In genomic region chr10:98852686-98853085, GRCh38 we compare ENCODE assay signal across 20 cellular contexts.
DNase-seq lines count a peak whose midpoint lies in the region; ATAC-seq, FAIRE-seq and TF ChIP-seq lines count a peak whose summit lies in the region.
"Had no signal": no experiment of that assay in that cellular context is flagged by ENCODE, and none has a peak within 500 bp of the region (broad histone marks: within the 10 kb centered on the region; RNA-seq: fewer than 3 reads in every experiment).

No MANE protein-coding gene starts in this region.

- H3K4me2 ChIP-seq in GM12878 (ENCODE audit: control insufficient read depth, insufficient read depth), result no peak overlapping the region
- H3K4me2 ChIP-seq: BLaER1 treated with 17β-estradiol and CSF1 and Interleukin-3, amounts not matched to agents 10 nM and 100 nM had no signal

- H3K4me3 Mint-ChIP-seq in progenitor cell of endocrine pancreas (ENCODE audit: low read depth), result no peak overlapping the region
- H3K4me3 Mint-ChIP-seq: activated CD4-positive, alpha-beta memory T cell treated with anti-CD3 and anti-CD28 coated beads for 36 hours; activated naive CD8-positive, alpha-beta T cell; activated T-cell treated with anti-CD3 and anti-CD28 coated beads, Interleukin-2, amount 50 U/mL, for 4 hours; naive B cell had no signal

- in situ Hi-C loops in GM12878 (cut with MboI), result no loop called here

- H3K27me3 ChIP-seq in GM12878 (replicated peaks in 1 of 2; ENCODE audit: control insufficient read depth in 2 of 2, insufficient read depth in 2 of 2, low read length in 1 of 2), result no peaks in the 10 kb centered on the region
- no peaks in the 10 kb centered on the region for H3K27me3 ChIP-seq in BE2C
- H3K27me3 ChIP-seq: BLaER1 treated with 17β-estradiol and CSF1 and Interleukin-3, amounts not matched to agents 10 nM and 100 nM; brain microvascular endothelial cell had no signal

- no peaks in the 10 kb centered on the region for H3K4me1 Mint-ChIP-seq in progenitor cell of endocrine pancreas (ENCODE audit: low read depth)
- H3K4me1 Mint-ChIP-seq: naive B cell had no signal

- SMC1A ChIA-PET in GM12878 (lab: Charles Lee; ENCODE audit: uncharacterized antibody, unreplicated experiment), result no interaction called here

- H3K4me3 ChIP-seq in GM12878, result no peak overlapping the region
- no peak overlapping the region for H3K4me3 ChIP-seq in BE2C (ENCODE audit: low read depth, low read length)
- H3K4me3 ChIP-seq: BLaER1 treated with 17β-estradiol and CSF1 and Interleukin-3, amounts not matched to agents 10 nM and 100 nM; lower lobe of right lung; thoracic aorta had no signal

- no peak for TF ChIP-seq RAD21 in GM12878 (IDR thresholded peaks at IDR 0.05; ENCODE audit: insufficient read depth, low read depth, low read length)

- no peak overlapping the region for H3K27ac ChIP-seq in GM12878 (ENCODE audit: control insufficient read depth, insufficient read depth)
- H3K27ac ChIP-seq: BLaER1 treated with 17β-estradiol and CSF1 and Interleukin-3, amounts not matched to agents 10 nM and 100 nM; brain microvascular endothelial cell; lower lobe of right lung; thoracic aorta had no signal

- no peaks in the 10 kb centered on the region for H3K9me3 Mint-ChIP-seq in progenitor cell of endocrine pancreas (ENCODE audit: low read depth)
- H3K9me3 Mint-ChIP-seq: activated CD4-positive, alpha-beta memory T cell treated with anti-CD3 and anti-CD28 coated beads for 36 hours; activated T-cell treated with anti-CD3 and anti-CD28 coated beads, Interleukin-2, amount 50 U/mL, for 4 hours; naive B cell had no signal

- no peak overlapping the region for H3K9ac ChIP-seq in GM12878 (ENCODE audit: control insufficient read depth, insufficient read depth, low read length)
- H3K9ac ChIP-seq: BLaER1 treated with 17β-estradiol and CSF1 and Interleukin-3, amounts not matched to agents 10 nM and 100 nM had no signal

- BruUV-seq in GM12878 (replicated peaks; lab: Mats Ljungman, UMichigan), result no TSS peak

- FAIRE-seq in GM12878 (lab: Jason Lieb, UNC), result no peak

- H3K79me2 ChIP-seq in GM12878 (ENCODE audit: control insufficient read depth, insufficient read depth, low read length), result no peaks in the 10 kb centered on the region

- H3K36me3 Mint-ChIP-seq in progenitor cell of endocrine pancreas (ENCODE audit: insufficient read depth), result no peaks in the 10 kb centered on the region
- H3K36me3 Mint-ChIP-seq: activated CD4-positive, alpha-beta memory T cell treated with anti-CD3 and anti-CD28 coated beads for 36 hours; activated naive CD8-positive, alpha-beta T cell; naive B cell had no signal

- no peaks in the 10 kb centered on the region for H3K9me3 ChIP-seq in GM12878 (replicated peaks; ENCODE audit: control insufficient read depth, insufficient read depth, low read length)
- no peaks in the 10 kb centered on the region for H3K9me3 ChIP-seq in BE2C
- H3K9me3 ChIP-seq: BLaER1 treated with 17β-estradiol and CSF1 and Interleukin-3, amounts not matched to agents 10 nM and 100 nM; lower lobe of right lung; thoracic aorta had no signal

- 0% methylated on average over 1 of the region's 1 CpG for WGBS in GM12878 (ENCODE audit: insufficient coverage, insufficient replicate concordance, low lambda C conversion rate, missing lambda C conversion rate)

- no peak for ATAC-seq in GM12878
- ATAC-seq: activated T-cell treated with anti-CD3 and anti-CD28 coated beads, Interleukin-2, amount 50 U/mL, for 4 hours; lower lobe of right lung had no signal

- 0 out of 2 replicates have a peak, but pooled peaks have one; percentile 6 for TF ChIP-seq CTCF in GM12874 (IDR thresholded peaks at IDR 0.05; ENCODE audit: insufficient read depth, low read depth, low read length)
- peak in 2 of 3 experiments; percentile 22; a peak in 2 of 6 replicates for TF ChIP-seq CTCF in GM12878 (IDR thresholded peaks at IDR 0.05 in 2 of 3, conservative IDR thresholded peaks at IDR 0.05 in 1 of 3; ENCODE audit: control insufficient read depth in 2 of 3, extremely low read depth in 1 of 3, insufficient read depth in 1 of 3, low read depth in 3 of 3, low read length in 3 of 3)
- peak; percentile 43 for TF ChIP-seq CTCF in progenitor cell of endocrine pancreas (IDR thresholded peaks at IDR 0.05; ENCODE audit: unreplicated experiment)
- no peak for TF ChIP-seq CTCF in BE2C (IDR thresholded peaks at IDR 0.05; ENCODE audit: low read depth, low read length)

- no peak overlapping the region for H2AFZ ChIP-seq in GM12878 (ENCODE audit: control insufficient read depth, low read depth, low read length)

- H3K36me3 ChIP-seq in GM12878 (ENCODE audit: control insufficient read depth in 2 of 2, insufficient read depth in 2 of 2, low read length in 1 of 2) (no peaks in the 10 kb centered on the region), BE2C (no peaks in the 10 kb centered on the region)
- H3K36me3 ChIP-seq: BLaER1 treated with 17β-estradiol and CSF1 and Interleukin-3, amounts not matched to agents 10 nM and 100 nM; brain microvascular endothelial cell; lower lobe of right lung; thoracic aorta had no signal

- CTCF ChIA-PET in GM12878 (lab: Yijun Ruan, JAX), result no interaction called here

- peaks cover 8% of the 10 kb centered on the region for H3K27me3 Mint-ChIP-seq in progenitor cell of endocrine pancreas

- H3K4me1 ChIP-seq in GM12878 (ENCODE audit: control insufficient read depth, insufficient read depth, low read length) (no peaks in the 10 kb centered on the region), BE2C (no peaks in the 10 kb centered on the region)
- H3K4me1 ChIP-seq: lower lobe of right lung had no signal

- RAD21 ChIA-PET in GM12878 (lab: Charles Lee; ENCODE audit: unreplicated experiment), result no interaction called here

- POLR2A ChIA-PET in GM12878 (lab: Charles Lee), result no interaction called here

- TF ChIP-seq POLR2A in GM12878 (IDR thresholded peaks at IDR 0.05; ENCODE audit: low read depth, low read length), result no peak

- peak; percentile 14 for DNase-seq in NAMALWA (ENCODE audit: low spot score)
- DNase-seq in GM12878 (ENCODE audit: low read depth, low spot score), result no peak
- no peak for DNase-seq in progenitor cell of endocrine pancreas (ENCODE audit: low spot score, unreplicated experiment)
- no peak for DNase-seq in BE2C
- DNase-seq in Ammon's horn (ENCODE audit: low spot score), result no peak
- no peak for DNase-seq in stimulated activated CD4-positive, alpha-beta T cell treated with anti-CD3 and anti-CD28 coated beads, Interleukin-12 subunit alpha, Interleukin-12 subunit beta, amount 100 ng/mL, for 4 hours
- DNase-seq: activated CD4-positive, alpha-beta memory T cell treated with anti-CD3 and anti-CD28 coated beads for 36 hours; activated T-cell treated with anti-CD3 and anti-CD28 coated beads, Interleukin-2, amount 50 U/mL, for 4 hours; brain microvascular endothelial cell; DMS79 treated with DMSO at 0.1 percent for 48 hours; lower lobe of right lung; MV-4-11; naive B cell; NCI-H2081; NCI-H69; SW 1271 had no signal

- no peaks in the 10 kb centered on the region for H4K20me1 ChIP-seq in GM12878 (ENCODE audit: control insufficient read depth, insufficient read depth)
- H4K20me1 ChIP-seq: BLaER1 treated with 17β-estradiol and CSF1 and Interleukin-3, amounts not matched to agents 10 nM and 100 nM had no signal

- intact Hi-C loops in GM12878 (cut with micrococcal nuclease; ENCODE audit: unreplicated experiment), result loop anchor here (10.0 kb wide), 1 partner anchor 392 kb away; no protein-coding TSS in a partner anchor

- TF ChIP-seq EP300 in GM12878 (IDR thresholded peaks at IDR 0.05; ENCODE audit: borderline replicate concordance in 1 of 2, control insufficient read depth in 1 of 2, low read depth in 2 of 2, low read length in 2 of 2), result no peak

- no peak overlapping the region for H3K27ac Mint-ChIP-seq in progenitor cell of endocrine pancreas
- H3K27ac Mint-ChIP-seq: activated CD4-positive, alpha-beta memory T cell treated with anti-CD3 and anti-CD28 coated beads for 36 hours; activated naive CD8-positive, alpha-beta T cell had no signal

TF ChIP-seq in GM12878, 131 proteins besides CTCF, POLR2A, EP300 and RAD21:
- no peak for TF ChIP-seq POLR2AphosphoS2 (IDR thresholded peaks at IDR 0.05; ENCODE audit: low read depth, low read length)
- TF ChIP-seq RELB (IDR thresholded peaks at IDR 0.05; ENCODE audit: low read depth), result no peak
- TF ChIP-seq LARP7 (IDR thresholded peaks at IDR 0.05), result no peak
- no peak for TF ChIP-seq SP1 (IDR thresholded peaks at IDR 0.05; ENCODE audit: low read depth, low read length)
- no peak for TF ChIP-seq TCF12 (IDR thresholded peaks at IDR 0.05; ENCODE audit: low read depth, low read length)
- no peak for TF ChIP-seq RAD51 (IDR thresholded peaks at IDR 0.05)
- no peak for TF ChIP-seq ZNF24 (IDR thresholded peaks at IDR 0.05)
- TF ChIP-seq NRF1 (conservative IDR thresholded peaks at IDR 0.05; ENCODE audit: low read depth, low read length), result no peak
- TF ChIP-seq NBN (IDR thresholded peaks at IDR 0.05), result no peak
- no peak for TF ChIP-seq ZNF217 (IDR thresholded peaks at IDR 0.05)
- TF ChIP-seq JUNB (IDR thresholded peaks at IDR 0.05), result no peak
- no peak for TF ChIP-seq MEF2B (IDR thresholded peaks at IDR 0.05; ENCODE audit: partially characterized antibody, poor library complexity, severe bottlenecking)
- no peak for TF ChIP-seq SREBF2 (IDR thresholded peaks at IDR 0.05; ENCODE audit: low read length)
- TF ChIP-seq HSF1 (IDR thresholded peaks at IDR 0.05; ENCODE audit: low read depth, low read length), result no peak
